Comparison of ENCODE assay signal across 10 cellular contexts in the genomic region with DNA sequence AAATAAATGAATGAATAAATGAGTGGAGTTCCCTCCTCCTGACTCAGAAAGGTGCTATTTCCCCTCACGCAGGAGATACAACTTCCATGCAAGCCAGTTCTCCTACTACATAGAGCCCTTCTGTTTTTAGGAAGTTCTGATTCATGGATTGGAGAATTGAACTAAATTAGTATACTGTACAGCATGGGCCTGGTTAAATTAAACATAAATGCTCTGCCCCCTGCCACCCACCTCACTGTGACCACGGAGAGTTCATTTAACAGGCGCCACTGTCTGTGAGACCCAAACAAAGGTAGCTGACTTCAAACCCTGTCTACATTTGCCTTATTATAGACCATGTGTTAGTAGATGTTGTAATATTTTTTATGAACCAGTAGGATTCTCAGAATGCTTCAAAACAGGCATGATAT. TPM values are rescaled to one million over a fixed set of nuclear protein-coding genes. Genes with fewer than 3 reads are reported as not detected.
DNase-seq lines count a peak whose midpoint lies in the region; ATAC-seq, FAIRE-seq and TF ChIP-seq lines count a peak whose summit lies in the region.
"Had no signal": no experiment of that assay in that cellular context is flagged by ENCODE, and none has a peak within 500 bp of the region (broad histone marks: within the 10 kb centered on the region; RNA-seq: fewer than 3 reads in every experiment).

No MANE protein-coding gene starts in this region.

- no peak for TF ChIP-seq POLR2A in endothelial cell of umbilical vein (IDR thresholded peaks at IDR 0.05; ENCODE audit: low read depth, low read length)

- 37 to 52% (median 44%) methylated on average over 3 of the region's 3 CpGs for WGBS in small intestine, 3 donors

- no peak for TF ChIP-seq CTCF in CD14-positive monocyte (IDR thresholded peaks at IDR 0.05)
- TF ChIP-seq CTCF in endothelial cell of umbilical vein (IDR thresholded peaks at IDR 0.05; ENCODE audit: extremely low read depth in 1 of 2, insufficient read depth in 1 of 2, low read depth in 1 of 2, low read length in 2 of 2), result no peak
- no peak for TF ChIP-seq CTCF in nephron progenitor cell (IDR thresholded peaks at IDR 0.05)

- intact Hi-C loops in CD14-positive monocyte (cut with micrococcal nuclease), result no loop called here
- intact Hi-C loops in endothelial cell of umbilical vein (cut with micrococcal nuclease), result no loop called here

- H3K36me3 Mint-ChIP-seq in CD14-positive monocyte (no peaks in the 10 kb centered on the region), nephron progenitor cell (ENCODE audit: low read depth) (no peaks in the 10 kb centered on the region)

- H3K4me3 ChIP-seq in endothelial cell of umbilical vein (replicated peaks in 1 of 3; ENCODE audit: insufficient read depth in 1 of 3, low read depth in 1 of 3, low read length in 3 of 3) (no peak overlapping the region), small intestine (ENCODE audit: low read depth in 1 of 2, low read length in 2 of 2) (no peak overlapping the region)

- peak overlapping the region in 1 of 2 donors; percentile 35 for H3K4me3 Mint-ChIP-seq in CD14-positive monocyte
- H3K4me3 Mint-ChIP-seq in nephron progenitor cell, result peak overlapping the region; percentile 36

- dilution Hi-C loops in endothelial cell of umbilical vein (cut with MboI; ENCODE audit: extremely low pct_ligation_motif_present, low sequenced_read_pairs), result loop anchor here (25.0 kb wide), 1 partner anchor 368 kb away; no protein-coding TSS in a partner anchor

- FAIRE-seq in endothelial cell of umbilical vein (lab: Jason Lieb, UNC) (peak; percentile 40), small intestine (lab: Jason Lieb, UNC) (no peak)
- FAIRE-seq: frontal cortex had no signal

- H3K4me1 Mint-ChIP-seq in CD14-positive monocyte, result peaks cover 55% of the 10 kb centered on the region
- peaks cover 79% of the 10 kb centered on the region for H3K4me1 Mint-ChIP-seq in nephron progenitor cell

- H3K9me3 Mint-ChIP-seq in CD14-positive monocyte, result no peaks in the 10 kb centered on the region
- no peaks in the 10 kb centered on the region for H3K9me3 Mint-ChIP-seq in nephron progenitor cell

- peak overlapping the region; percentile 58 for H3K27ac ChIP-seq in endothelial cell of umbilical vein (ENCODE audit: insufficient read depth, low read depth, low read length)
- H3K27ac ChIP-seq in small intestine (ENCODE audit: low read depth in 1 of 2, low read length in 1 of 2), result peak overlapping the region in 1 of 2 donors; percentile 48

- H3K9me3 ChIP-seq in endothelial cell of umbilical vein (replicated peaks; ENCODE audit: control insufficient read depth, insufficient read depth, low read length), result no peaks in the 10 kb centered on the region
- no peaks in the 10 kb centered on the region for H3K9me3 ChIP-seq in small intestine (ENCODE audit: control insufficient read depth, low read depth)

- no peaks in the 10 kb centered on the region for H3K9me1 ChIP-seq in endothelial cell of umbilical vein (replicated peaks; ENCODE audit: control insufficient read depth, extremely low read depth, insufficient read depth, low read length)

- CTCF ChIA-PET in endothelial cell of umbilical vein (lab: Charles Lee), result interaction anchor here (1.1 kb wide), 1 partner anchor 7 kb away, joined by 4 read pairs; no protein-coding TSS in a partner anchor

- H3K27me3 Mint-ChIP-seq in CD14-positive monocyte (ENCODE audit: low read depth in 3 of 3) (peaks cover 0 to 2% (median 0%) of the 10 kb centered on the region in 3 donors), nephron progenitor cell (ENCODE audit: low read depth, poor library complexity) (peaks cover 3% of the 10 kb centered on the region)

- H3K27me3 ChIP-seq in endothelial cell of umbilical vein (ENCODE audit: control insufficient read depth in 2 of 2, insufficient read depth in 2 of 2, low read length in 2 of 2), result no peaks in the 10 kb centered on the region
- no peaks in the 10 kb centered on the region for H3K27me3 ChIP-seq in small intestine (ENCODE audit: control insufficient read depth in 2 of 2, insufficient read depth in 2 of 2, low read length in 2 of 2)

- H3K27ac Mint-ChIP-seq in CD14-positive monocyte (peak overlapping the region; percentile 20 to 94 (median 85)), nephron progenitor cell (peak overlapping the region; percentile 99)

- no peaks in the 10 kb centered on the region for H3K36me3 ChIP-seq in endothelial cell of umbilical vein (ENCODE audit: control insufficient read depth in 2 of 2, extremely low read depth in 1 of 2, insufficient read depth in 2 of 2, low read length in 2 of 2)
- no peaks in the 10 kb centered on the region for H3K36me3 ChIP-seq in small intestine (ENCODE audit: control insufficient read depth in 2 of 2, insufficient read depth in 2 of 2, low read length in 2 of 2)

- ATAC-seq in HG03460 (IDR thresholded peaks at IDR 0.05; ENCODE audit: unreplicated experiment), result no peak

- no peaks in the 10 kb centered on the region for H4K20me1 ChIP-seq in endothelial cell of umbilical vein (replicated peaks; ENCODE audit: control insufficient read depth, extremely low read depth, insufficient read depth, low read length)

- DNase-seq in CD14-positive monocyte (ENCODE audit: low spot score) (no peak), NCI-H2081 treated with DMSO at 0.1 percent for 48 hours (lab: John Stamatoyannopoulos, UW) (peak; percentile 66), endothelial cell of umbilical vein (ENCODE audit: low read depth, low spot score) (peak; percentile 47), nephron progenitor cell (no peak), NCI-H524 treated with DMSO at 0.1 percent for 48 hours (lab: John Stamatoyannopoulos, UW) (no peak), small intestine (no peak), NCI-H2196 (lab: John Stamatoyannopoulos, UW; ENCODE audit: unreplicated experiment) (no peak)
- DNase-seq: posterior cingulate gyrus had no signal

- BruUV-seq in endothelial cell of umbilical vein (replicated peaks; lab: Mats Ljungman, UMichigan), result no TSS peak

- peak overlapping the region; percentile 72 for H2AFZ ChIP-seq in endothelial cell of umbilical vein (ENCODE audit: low read depth, low read length)

- H3K4me1 ChIP-seq in endothelial cell of umbilical vein (ENCODE audit: control insufficient read depth, extremely low read depth, insufficient read depth, low read length) (peaks cover 13% of the 10 kb centered on the region), small intestine (ENCODE audit: control insufficient read depth in 2 of 2, insufficient read depth in 1 of 2, low read depth in 1 of 2, low read length in 1 of 2) (peaks cover 4 to 12% of the 10 kb centered on the region in 2 donors)

- H3K4me2 ChIP-seq in endothelial cell of umbilical vein (ENCODE audit: insufficient read depth, low read length), result no peak overlapping the region

- H3K9ac ChIP-seq in endothelial cell of umbilical vein (replicated peaks; ENCODE audit: extremely low read depth, insufficient read depth, low read length), result peak overlapping the region; percentile 28

- no peaks in the 10 kb centered on the region for H3K79me2 ChIP-seq in endothelial cell of umbilical vein (ENCODE audit: control insufficient read depth, insufficient read depth, low read length)

- POLR2A ChIA-PET in endothelial cell of umbilical vein (lab: Charles Lee), result no interaction called here

TF ChIP-seq in endothelial cell of umbilical vein, 7 proteins besides CTCF, POLR2A, EP300 and RAD21:
- TF ChIP-seq POLR2AphosphoS5 (IDR thresholded peaks at IDR 0.05; ENCODE audit: insufficient read depth, low read depth, low read length) (no peak), EZH2 (IDR thresholded peaks at IDR 0.05; ENCODE audit: borderline replicate concordance, low read depth, low read length, severe bottlenecking) (no peak), JUN (IDR thresholded peaks at IDR 0.05; ENCODE audit: borderline replicate concordance, insufficient read depth, insufficient read length, low read depth) (no peak), MYC (IDR thresholded peaks at IDR 0.05; ENCODE audit: low read depth, low read length) (no peak), GATA2 (IDR thresholded peaks at IDR 0.05; ENCODE audit: insufficient read depth, insufficient read length, low read depth, low read length) (no peak), FOS (IDR thresholded peaks at IDR 0.05; ENCODE audit: borderline replicate concordance, insufficient read depth, low read length) (peak; percentile 43)
- TF ChIP-seq, protein P1, sequence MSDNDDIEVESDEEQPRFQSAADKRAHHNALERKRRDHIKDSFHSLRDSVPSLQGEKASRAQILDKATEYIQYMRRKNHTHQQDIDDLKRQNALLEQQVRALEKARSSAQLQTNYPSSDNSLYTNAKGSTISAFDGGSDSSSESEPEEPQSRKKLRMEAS (IDR thresholded peaks at IDR 0.05; ENCODE audit: insufficient read depth, insufficient read length), result no peak

RNA-seq across cellular contexts. Expression of a gene that starts 9.1 kb away (rescaled TPM):
- polyA plus RNA-seq in CD14-positive monocyte, result 10 to 100 TPM; 22.4 to 22.6 TPM
- total RNA-seq in endothelial cell of umbilical vein, result 109 TPM in 2 replicates
- 65.4 and 66.6 TPM in 2 replicates for polyA plus RNA-seq in endothelial cell of umbilical vein
- 54.8 and 66.0 TPM in 2 replicates for polyA plus RNA-seq in endothelial cell of umbilical vein (2011; cell fraction: cytosol; rRNA removed)
- polyA plus RNA-seq in endothelial cell of umbilical vein (2011; cell fraction: nucleus; rRNA removed), result 154 and 212 TPM in 2 replicates
- polyA plus RNA-seq in endothelial cell of umbilical vein (2012), result 52.6 and 76.5 TPM in 2 replicates
- 57.9 and 61.4 TPM in 2 replicates for polyA minus RNA-seq in endothelial cell of umbilical vein
- polyA minus RNA-seq in endothelial cell of umbilical vein (2011; cell fraction: cytosol; rRNA and poly(A)+ RNA removed), result 65.2 TPM
- polyA minus RNA-seq in endothelial cell of umbilical vein (2011; cell fraction: nucleus; rRNA and poly(A)+ RNA removed), result 78.8 and 129 TPM in 2 replicates
- 10 to 100 TPM; 42.4 to 80.6 (median 47.2) TPM for polyA plus RNA-seq in small intestine

Comparison
In these comparisons a context has a peak if more than half of its experiments do, and no peak if none do; other contexts are left out.
1. DNase-seq: peak in NCI-H2081 treated with DMSO at 0.1 percent for 48 hours (single experiment) and endothelial cell of umbilical vein (single experiment); none in CD14-positive monocyte (single experiment), nephron progenitor cell (single experiment), NCI-H524 treated with DMSO at 0.1 percent for 48 hours (single experiment), small intestine (single experiment) and NCI-H2196 (single experiment).